ENCODE assay signal across 8 cellular contexts in the genomic region with DNA sequence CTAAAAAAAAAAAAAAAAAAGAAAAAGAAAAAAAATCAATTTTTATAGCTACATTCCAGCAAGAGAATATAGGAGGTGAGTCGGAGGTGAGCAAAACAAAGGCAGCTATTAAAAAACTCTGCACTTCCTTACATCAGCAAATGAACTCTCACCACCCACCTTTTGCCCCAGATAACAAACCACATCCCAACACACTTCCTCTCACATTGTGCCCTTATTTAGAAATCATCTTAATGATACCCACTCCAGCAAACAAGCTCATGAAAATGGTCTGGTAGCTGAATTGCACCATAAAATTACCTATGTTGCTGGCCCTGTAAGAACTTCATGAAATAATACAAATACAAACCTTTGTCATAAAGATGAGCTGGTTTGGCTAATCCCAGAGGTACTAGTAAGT.
DNase-seq lines count a peak whose midpoint lies in the region; ATAC-seq and TF ChIP-seq lines count a peak whose summit lies in the region.

No MANE protein-coding gene starts in this region.

- H3K27ac ChIP-seq in H9 (ENCODE audit: insufficient read length, low read depth, low read length), result no peak overlapping the region

- H3K23ac ChIP-seq in H9 (ENCODE audit: insufficient read length, low read depth, low read length), result no peak overlapping the region

- no peak overlapping the region for H3K4ac ChIP-seq in H9 (ENCODE audit: low read depth, low read length)

- no peak overlapping the region for H3K56ac ChIP-seq in H9 (ENCODE audit: insufficient read length, low read depth, low read length)

- no peak overlapping the region for H4K5ac ChIP-seq in H9 (ENCODE audit: insufficient read length, low read depth, low read length)

- no peaks in the 10 kb centered on the region for H3K9me3 Mint-ChIP-seq in activated naive CD8-positive, alpha-beta T cell treated with anti-CD3 and anti-CD28 coated beads, Interleukin-2, amount 10 ng/mL, durations not matched to agents 7 days and 5 days
- no peaks in the 10 kb centered on the region for H3K9me3 Mint-ChIP-seq in stimulated activated naive B cell treated with anti-CD40 and anti-IgM and Interleukin-4, amounts not matched to agents 10 μg/mL and 1 μg/mL and 100 μg/mL, for 72 hours
- no peaks in the 10 kb centered on the region for H3K9me3 Mint-ChIP-seq in H9

- no peak overlapping the region for H3T11ph ChIP-seq in H9 (ENCODE audit: low read length)

- H2AFZ ChIP-seq in H9 (ENCODE audit: low read length), result no peak overlapping the region

- POLR2A ChIA-PET in activated naive CD8-positive, alpha-beta T cell treated with anti-CD3 and anti-CD28 coated beads, Interleukin-2, amount 10 ng/mL, durations not matched to agents 7 days and 5 days (lab: Charles Lee), result interaction anchor here (0.6 to 1.5 kb wide), 5 partner anchors 81 to 247 kb away, joined by 3 to 4 read pairs (median 3); no protein-coding TSS in a partner anchor

- no peak overlapping the region for H2BK12ac ChIP-seq in H9 (ENCODE audit: insufficient read length, low read depth, low read length)

- peaks cover 46% of the 10 kb centered on the region for H3K36me3 Mint-ChIP-seq in activated naive CD8-positive, alpha-beta T cell treated with anti-CD3 and anti-CD28 coated beads, Interleukin-2, amount 10 ng/mL, durations not matched to agents 7 days and 5 days
- peaks cover 16 to 37% of the 10 kb centered on the region in 2 donors for H3K36me3 Mint-ChIP-seq in stimulated activated naive B cell treated with anti-CD40 and anti-IgM and Interleukin-4, amounts not matched to agents 10 μg/mL and 1 μg/mL and 100 μg/mL, for 72 hours
- H3K36me3 Mint-ChIP-seq in H9 (ENCODE audit: insufficient read depth in 1 of 3, low read depth in 3 of 3), result peaks cover 30 to 60% (median 51%) of the 10 kb centered on the region in 3 experiments

- no peaks in the 10 kb centered on the region for H3K27me3 Mint-ChIP-seq in activated naive CD8-positive, alpha-beta T cell treated with anti-CD3 and anti-CD28 coated beads, Interleukin-2, amount 10 ng/mL, durations not matched to agents 7 days and 5 days
- no peaks in the 10 kb centered on the region for H3K27me3 Mint-ChIP-seq in stimulated activated naive B cell treated with anti-CD40 and anti-IgM and Interleukin-4, amounts not matched to agents 10 μg/mL and 1 μg/mL and 100 μg/mL, for 72 hours
- H3K27me3 Mint-ChIP-seq in H9 (ENCODE audit: low read depth), result no peaks in the 10 kb centered on the region

- H3K9ac ChIP-seq in H9 (ENCODE audit: extremely low read depth, insufficient read length, low read length), result no peak overlapping the region

- H3K4me2 ChIP-seq in H9 (ENCODE audit: insufficient read depth, insufficient read length, low read length), result no peak overlapping the region

- H2AK5ac ChIP-seq in H9 (ENCODE audit: insufficient read length, low read length), result no peak overlapping the region

- no peaks in the 10 kb centered on the region for H3K79me2 ChIP-seq in H9 (ENCODE audit: insufficient read depth, low read length)

- H3K4me3 Mint-ChIP-seq in activated naive CD8-positive, alpha-beta T cell treated with anti-CD3 and anti-CD28 coated beads, Interleukin-2, amount 10 ng/mL, durations not matched to agents 7 days and 5 days, result peak overlapping the region; percentile 39
- no peak overlapping the region for H3K4me3 Mint-ChIP-seq in stimulated activated naive B cell treated with anti-CD40 and anti-IgM and Interleukin-4, amounts not matched to agents 10 μg/mL and 1 μg/mL and 100 μg/mL, for 72 hours
- H3K4me3 Mint-ChIP-seq in H9, result no peak overlapping the region

- H2BK5ac ChIP-seq in H9 (ENCODE audit: insufficient read length, low read length), result no peak overlapping the region

- no peaks in the 10 kb centered on the region for H3K23me2 ChIP-seq in H9 (ENCODE audit: insufficient read length, low read depth, low read length, poor library complexity, severe bottlenecking)

- H3K18ac ChIP-seq in H9 (ENCODE audit: insufficient read length, low read depth, low read length), result no peak overlapping the region

- no peaks in the 10 kb centered on the region for H3K79me1 ChIP-seq in H9 (ENCODE audit: insufficient read depth, low read depth, low read length, poor library complexity, severe bottlenecking)

- peak overlapping the region; percentile 71 for H3K27ac Mint-ChIP-seq in activated naive CD8-positive, alpha-beta T cell treated with anti-CD3 and anti-CD28 coated beads, Interleukin-2, amount 10 ng/mL, durations not matched to agents 7 days and 5 days
- H3K27ac Mint-ChIP-seq in stimulated activated naive B cell treated with anti-CD40 and anti-IgM and Interleukin-4, amounts not matched to agents 10 μg/mL and 1 μg/mL and 100 μg/mL, for 72 hours, result no peak overlapping the region
- H3K27ac Mint-ChIP-seq in H9, result peak overlapping the region in 1 of 3 experiments; percentile 30; a peak in 1 of 7 replicates

- TF ChIP-seq CTCF in H9 (conservative IDR thresholded peaks at IDR 0.05), result no peak

- H3K4me1 Mint-ChIP-seq in activated naive CD8-positive, alpha-beta T cell treated with anti-CD3 and anti-CD28 coated beads, Interleukin-2, amount 10 ng/mL, durations not matched to agents 7 days and 5 days, result peaks cover 27% of the 10 kb centered on the region
- H3K4me1 Mint-ChIP-seq in stimulated activated naive B cell treated with anti-CD40 and anti-IgM and Interleukin-4, amounts not matched to agents 10 μg/mL and 1 μg/mL and 100 μg/mL, for 72 hours, result peaks cover 24 to 59% of the 10 kb centered on the region in 2 donors
- peaks cover 26 to 27% of the 10 kb centered on the region in 2 experiments for H3K4me1 Mint-ChIP-seq in H9

- H2BK20ac ChIP-seq in H9 (ENCODE audit: low read depth, low read length, poor library complexity, severe bottlenecking), result no peak overlapping the region

- H3K4me1 ChIP-seq in H9 (ENCODE audit: insufficient read depth, low read length), result no peaks in the 10 kb centered on the region; the same call in 1 of the 2 replicates

- no peak overlapping the region for H2BK15ac ChIP-seq in H9 (ENCODE audit: low read depth, low read length)

- no CpG with 5 or more reads among the region's 1 CpG for whole genome bisulfite sequencing in H9 (ENCODE audit: extremely low coverage, insufficient read length, low lambda C conversion rate)

- no peaks in the 10 kb centered on the region for H4K20me1 ChIP-seq in H9 (ENCODE audit: control insufficient read depth, insufficient read depth, insufficient read length)

- ATAC-seq in activated naive CD8-positive, alpha-beta T cell treated with anti-CD3 and anti-CD28 coated beads, Interleukin-2, amount 10 ng/mL, durations not matched to agents 7 days and 5 days (ENCODE audit: low read depth), result peak; percentile 88
- ATAC-seq in stimulated activated naive B cell treated with anti-CD40 and anti-IgM and Interleukin-4, amounts not matched to agents 10 μg/mL and 1 μg/mL and 100 μg/mL, for 72 hours (replicated peaks), result peak; percentile 72 to 78
- ATAC-seq in GM21723 (IDR thresholded peaks at IDR 0.05; ENCODE audit: unreplicated experiment), result no peak

- DNase-seq in activated T-cell treated with anti-CD3 and anti-CD28 coated beads for 24 hours (ENCODE audit: low read depth) (peak; percentile 4), LoVo (ENCODE audit: low spot score) (peak; percentile 25), inferior parietal cortex (ENCODE audit: extremely low spot score) (no peak), H9 (no peak)
- DNase-seq in activated T-cell treated with anti-CD3 and anti-CD28 coated beads, Interleukin-2, amount 50 U/mL, for 48 hours, result no peak
- DNase-seq in activated naive CD8-positive, alpha-beta T cell treated with anti-CD3 and anti-CD28 coated beads, Interleukin-2, amount 10 ng/mL, durations not matched to agents 7 days and 5 days, result no peak
- no peak for DNase-seq in stimulated activated naive B cell treated with anti-CD40 and anti-IgM and Interleukin-4, amounts not matched to agents 10 μg/mL and 1 μg/mL and 100 μg/mL, for 72 hours

- no peaks in the 10 kb centered on the region for H3K9me3 ChIP-seq in H9 (ENCODE audit: control insufficient read depth, low read depth, low read length)

- H4K91ac ChIP-seq in H9 (ENCODE audit: insufficient read length, low read depth, low read length), result no peak overlapping the region

- H2BK120ac ChIP-seq in H9 (ENCODE audit: low read depth, low read length, poor library complexity, severe bottlenecking), result no peak overlapping the region

- H3K14ac ChIP-seq in H9 (ENCODE audit: insufficient read depth, low read length), result no peak overlapping the region

- H3K27me3 ChIP-seq in H9 (ENCODE audit: insufficient read depth, low read length), result no peaks in the 10 kb centered on the region

- no peak overlapping the region for H4K8ac ChIP-seq in H9 (replicated peaks; ENCODE audit: insufficient read length, low read depth, low read length)

Comparison
In these comparisons a context has a peak if more than half of its experiments do, and no peak if none do; other contexts are left out.
1. DNase-seq: peak in activated T-cell treated with anti-CD3 and anti-CD28 coated beads for 24 hours (single experiment) and LoVo (single experiment); none in activated T-cell treated with anti-CD3 and anti-CD28 coated beads, Interleukin-2, amount 50 U/mL, for 48 hours (0 of 2), activated naive CD8-positive, alpha-beta T cell treated with anti-CD3 and anti-CD28 coated beads, Interleukin-2, amount 10 ng/mL, durations not matched to agents 7 days and 5 days (single experiment), stimulated activated naive B cell treated with anti-CD40 and anti-IgM and Interleukin-4, amounts not matched to agents 10 μg/mL and 1 μg/mL and 100 μg/mL, for 72 hours (single experiment), inferior parietal cortex (single experiment) and H9 (single experiment).